16 cellular contexts compared by ENCODE assay signal in genomic region chr9:136346157-136346481, GRCh38. TPM values are rescaled to one million over a fixed set of nuclear protein-coding genes. Genes with fewer than 3 reads are reported as not detected.
A peak's percentile ranks its signal among the peaks of the same experiment; 100 is the strongest.
DNase-seq lines count a peak whose midpoint lies in the region; ATAC-seq and TF ChIP-seq lines count a peak whose summit lies in the region.
"Had no signal": no experiment of that assay in that cellular context is flagged by ENCODE, and none has a peak within 500 bp of the region (broad histone marks: within the 10 kb centered on the region; RNA-seq: fewer than 3 reads in every experiment).

No MANE protein-coding gene starts in this region.

- ATAC-seq in heart right ventricle (no peak), Right ventricle myocardium superior (ENCODE audit: poor library complexity) (no peak), GM21367 (IDR thresholded peaks at IDR 0.05; ENCODE audit: unreplicated experiment) (no peak), GM21526 (IDR thresholded peaks at IDR 0.05; ENCODE audit: low FRiP score, unreplicated experiment) (no peak), HG02852 (IDR thresholded peaks at IDR 0.05; ENCODE audit: unreplicated experiment) (no peak)
- ATAC-seq: activated CD8-positive, alpha-beta memory T cell treated with anti-CD3 and anti-CD28 coated beads, Interleukin-2, amount 10 ng/mL, durations not matched to agents 7 days and 5 days had no signal

- peak overlapping the region; percentile 49 for H3K4me3 Mint-ChIP-seq in neural crest cell
- H3K4me3 Mint-ChIP-seq: activated CD8-positive, alpha-beta memory T cell treated with anti-CD3 and anti-CD28 coated beads, Interleukin-2, amount 10 ng/mL, durations not matched to agents 7 days and 5 days; brain had no signal

- H3K27ac ChIP-seq in heart right ventricle (peak overlapping the region in 9 of 10 donors; percentile 50 to 95 (median 90)), dorsolateral prefrontal cortex (peak overlapping the region in 54 of 59 donors; percentile 55 to 96 (median 88))

- H3K27me3 ChIP-seq in heart right ventricle (no peaks in the 10 kb centered on the region), dorsolateral prefrontal cortex (no peaks in the 10 kb centered on the region)

- no peaks in the 10 kb centered on the region for H3K9me3 Mint-ChIP-seq in neural crest cell
- H3K9me3 Mint-ChIP-seq: brain had no signal

- intact Hi-C loops in heart right ventricle (cut with DNase I) = loop anchor here in 1 of 10 donors (10.0 kb wide), 1 partner anchor 59 kb away; the partner anchor contains the start of gene SNAPC4
- intact Hi-C loops in Right ventricle myocardium superior (cut with DNase I) = no loop called here
- intact Hi-C loops in dorsolateral prefrontal cortex (cut with DNase I) = loop anchor here (1.0 to 10.0 kb wide), 3 partner anchors 17 to 289 kb away; partner anchors contain the start of gene DNLZ (in 1 of the 2)

- TF ChIP-seq CTCF in heart right ventricle (IDR thresholded peaks at IDR 0.05) = no peak
- peak in 3 of 56 donors; percentile 2 to 4 (median 4) for TF ChIP-seq CTCF in dorsolateral prefrontal cortex (IDR thresholded peaks at IDR 0.05 in 54 of 56, conservative IDR thresholded peaks at IDR 0.05 in 2 of 56; ENCODE audit: low read depth in 1 of 56, partially characterized antibody in 56 of 56)
- TF ChIP-seq CTCF in neural crest cell (conservative IDR thresholded peaks at IDR 0.05) = no peak

- H3K36me3 ChIP-seq in heart right ventricle = peaks cover 0 to 23% (median 0%) of the 10 kb centered on the region in 9 donors
- H3K36me3 ChIP-seq: transverse colon had no signal

- H3K4me1 ChIP-seq in heart right ventricle = peaks cover 24 to 53% (median 43%) of the 10 kb centered on the region in 9 donors

- H3K27ac Mint-ChIP-seq in neural crest cell (ENCODE audit: unreplicated experiment) = no peak overlapping the region
- H3K27ac Mint-ChIP-seq: activated CD8-positive, alpha-beta memory T cell treated with anti-CD3 and anti-CD28 coated beads, Interleukin-2, amount 10 ng/mL, durations not matched to agents 7 days and 5 days had no signal

- peak overlapping the region in 7 of 10 donors; percentile 23 to 40 (median 33) for H3K4me3 ChIP-seq in heart right ventricle
- H3K4me3 ChIP-seq in dorsolateral prefrontal cortex = peak overlapping the region in 38 of 59 donors; percentile 2 to 61 (median 38)
- H3K4me3 ChIP-seq: transverse colon had no signal

- H3K27me3 Mint-ChIP-seq in neural crest cell (ENCODE audit: low read depth) = peaks cover 5% of the 10 kb centered on the region
- H3K27me3 Mint-ChIP-seq: activated CD8-positive, alpha-beta memory T cell treated with anti-CD3 and anti-CD28 coated beads, Interleukin-2, amount 10 ng/mL, durations not matched to agents 7 days and 5 days; brain had no signal

- H3K4me1 Mint-ChIP-seq in neural crest cell = peaks cover 25% of the 10 kb centered on the region
- H3K4me1 Mint-ChIP-seq: activated CD8-positive, alpha-beta memory T cell treated with anti-CD3 and anti-CD28 coated beads, Interleukin-2, amount 10 ng/mL, durations not matched to agents 7 days and 5 days had no signal

- DNase-seq in heart right ventricle = no peak
- no peak for DNase-seq in Right ventricle myocardium superior
- DNase-seq in dorsolateral prefrontal cortex = no peak
- no peak for DNase-seq in neural crest cell (ENCODE audit: low read depth, low spot score)
- DNase-seq in cortex of kidney (lab: John Stamatoyannopoulos, UW) = no peak
- DNase-seq: activated CD8-positive, alpha-beta memory T cell treated with anti-CD3 and anti-CD28 coated beads, Interleukin-2, amount 10 ng/mL, durations not matched to agents 7 days and 5 days; COR-L47; effector memory CD4-positive, alpha-beta T cell; KBM-7; stimulated activated CD4-positive, alpha-beta T cell treated with anti-CD3 and anti-CD28 coated beads, Interleukin-15, amount 100 ng/mL, for 24 hours had no signal

- no peaks in the 10 kb centered on the region for H3K9me3 ChIP-seq in heart right ventricle
- H3K9me3 ChIP-seq: transverse colon had no signal

- no peaks in the 10 kb centered on the region for H3K36me3 Mint-ChIP-seq in neural crest cell (ENCODE audit: low read depth)
- H3K36me3 Mint-ChIP-seq: activated CD8-positive, alpha-beta memory T cell treated with anti-CD3 and anti-CD28 coated beads, Interleukin-2, amount 10 ng/mL, durations not matched to agents 7 days and 5 days; brain had no signal

- 42 to 57% methylated on average over 10 of the region's 10 CpGs for WGBS in heart right ventricle, 2 donors

RNA-seq across cellular contexts. Expression of gene DNLZ, which starts 17.4 kb away (rescaled TPM):
- total RNA-seq in heart right ventricle = 10 to 100 TPM; 23.3 to 39.5 (median 30.7) TPM
- polyA plus RNA-seq in heart right ventricle = 10 to 100 TPM; 37.0 to 49.2 TPM
- total RNA-seq in Right ventricle myocardium superior = 39.9 TPM
- 10 to 100 TPM; 10.7 to 49.9 (median 18.5) TPM for total RNA-seq in dorsolateral prefrontal cortex
- total RNA-seq in neural crest cell = 21.3 and 21.7 TPM in 2 replicates

RNA-seq across cellular contexts. Expression of gene GPSM1, which starts 18.8 kb away (rescaled TPM):
- total RNA-seq in heart right ventricle (10 to 100 TPM; 19.4 to 50.2 (median 24.8) TPM), Right ventricle myocardium superior (50.3 TPM), dorsolateral prefrontal cortex (10 to 100 TPM; 31.5 to 79.7 (median 44.8) TPM), neural crest cell (50.8 and 56.7 TPM in 2 replicates)
- polyA plus RNA-seq in heart right ventricle = 10 to 100 TPM; 26.2 to 87.8 TPM

RNA-seq across cellular contexts. Expression of gene CARD9, which starts 27.4 kb away (rescaled TPM):
- total RNA-seq in heart right ventricle = 1 to 10 TPM in 5 of 10 donors, under 1 TPM in 4, not detected in 1; 0.21 to 2.0 (median 1.1) TPM
- 1 to 10 TPM; 1.3 to 1.6 TPM for polyA plus RNA-seq in heart right ventricle
- 0.78 TPM for total RNA-seq in Right ventricle myocardium superior
- total RNA-seq in dorsolateral prefrontal cortex = 10 to 100 TPM in 8 of 120 experiments, 1 to 10 TPM in 112; 1.4 to 16.3 (median 5.4) TPM
- total RNA-seq in neural crest cell = 1.3 and 1.4 TPM in 2 replicates

RNA-seq across cellular contexts. Expression of gene CCDC187, which starts 42.2 kb away (rescaled TPM):
- under 1 TPM in 3 of 10 donors, not detected in 7; 0.02 to 0.04 (median 0.03) TPM for total RNA-seq in heart right ventricle
- polyA plus RNA-seq in heart right ventricle = under 1 TPM in 1 of 2 donors, not detected in 1; 0.07 TPM
- total RNA-seq in Right ventricle myocardium superior = not detected
- total RNA-seq in dorsolateral prefrontal cortex = under 1 TPM in 64 of 120 experiments, not detected in 56; 0.03 to 0.26 (median 0.08) TPM
- total RNA-seq in neural crest cell = 0.07 TPM in 1 of 2 replicates, not detected in the other
- total RNA-seq: activated CD8-positive, alpha-beta memory T cell treated with anti-CD3 and anti-CD28 coated beads, Interleukin-2, amount 10 ng/mL, durations not matched to agents 7 days and 5 days had no signal
- polyA plus RNA-seq: AG04450 had no signal

RNA-seq across cellular contexts. Expression of gene SNAPC4, which starts 53.9 kb away (rescaled TPM):
- 1 to 10 TPM; 3.4 to 6.1 (median 4.7) TPM for total RNA-seq in heart right ventricle
- 1 to 10 TPM; 3.0 to 8.3 TPM for polyA plus RNA-seq in heart right ventricle
- 3.3 TPM for total RNA-seq in Right ventricle myocardium superior
- 10 to 100 TPM in 119 of 120 experiments, 1 to 10 TPM in 1; 9.8 to 23.9 (median 14.4) TPM for total RNA-seq in dorsolateral prefrontal cortex
- total RNA-seq in neural crest cell = 18.2 and 19.0 TPM in 2 replicates
